In genomic region chr6:35717449-35718353, GRCh38 we compare ENCODE assay signal across 12 cellular contexts. TPM values are rescaled to one million over a fixed set of nuclear protein-coding genes. Genes with fewer than 3 reads are reported as not detected.
A peak's percentile ranks its signal among the peaks of the same experiment; 100 is the strongest.
DNase-seq lines count a peak whose midpoint lies in the region; ATAC-seq and TF ChIP-seq lines count a peak whose summit lies in the region.
"Had no signal": no experiment of that assay in that cellular context is flagged by ENCODE, and none has a peak within 500 bp of the region (broad histone marks: within the 10 kb centered on the region; RNA-seq: fewer than 3 reads in every experiment).

No MANE protein-coding gene starts in this region.

- H3K4me3 ChIP-seq in DND-41 (ENCODE audit: low read depth in 1 of 2, low read length in 2 of 2) (no peak overlapping the region), neural progenitor cell (no peak overlapping the region)

- H3K27me3 ChIP-seq in DND-41 (ENCODE audit: insufficient read depth, low read length, poor library complexity) (peaks cover 25% of the 10 kb centered on the region), neural progenitor cell (no peaks in the 10 kb centered on the region)

- peaks cover 24% of the 10 kb centered on the region for H3F3A ChIP-seq in neural progenitor cell (ENCODE audit: low read depth)

- H3K4me2 ChIP-seq in DND-41 (ENCODE audit: insufficient read depth, low read length) (no peak overlapping the region), neural progenitor cell (peak overlapping the region; percentile 36)

- H3K9ac ChIP-seq in DND-41 (ENCODE audit: low read depth, low read length), result no peak overlapping the region
- no peak overlapping the region for H3K9ac ChIP-seq in neural progenitor cell

- DNase-seq in DND-41, result no peak
- peak; percentile 38 to 40 for DNase-seq in Kasumi-1 (lab: John Stamatoyannopoulos, UW)
- no peak for DNase-seq in neural progenitor cell (ENCODE audit: low spot score)
- no peak for DNase-seq in NCI-H1048 (lab: John Stamatoyannopoulos, UW)
- no peak for DNase-seq in NCI-H774 (lab: John Stamatoyannopoulos, UW)
- DNase-seq: DMS153, NCI-H524 treated with DMSO at 0.1 percent for 48 hours, SW 1271 had no signal

- H3K79me2 ChIP-seq in DND-41 (ENCODE audit: insufficient read depth, low read length) (no peaks in the 10 kb centered on the region), neural progenitor cell (ENCODE audit: low read depth) (no peaks in the 10 kb centered on the region)

- no peak overlapping the region for H2AFZ ChIP-seq in DND-41 (ENCODE audit: low read depth, low read length)
- H2AFZ ChIP-seq in neural progenitor cell (replicated peaks), result peak overlapping the region; percentile 68

- H3K9me3 Mint-ChIP-seq in brain (peaks cover 0 to 3% (median 0%) of the 10 kb centered on the region in 5 experiments), neural progenitor cell (no peaks in the 10 kb centered on the region)

- H3K36me3 ChIP-seq in DND-41 (ENCODE audit: insufficient read depth, low read length) (no peaks in the 10 kb centered on the region), neural progenitor cell (no peaks in the 10 kb centered on the region)

- no peak for ATAC-seq in DND-41 (ENCODE audit: insufficient read depth, low read depth)
- no peak for ATAC-seq in activated CD4-positive, CD25-positive, alpha-beta regulatory T cell treated with anti-CD3 and anti-CD28 coated beads, Interleukin-2, amount 50 U/mL, for 24 hours
- no peak for ATAC-seq in HG02678 (IDR thresholded peaks at IDR 0.05; ENCODE audit: unreplicated experiment)
- ATAC-seq: left lobe of liver had no signal

- H3K27ac ChIP-seq in DND-41 (ENCODE audit: low read length), result peak overlapping the region; percentile 39; the same call in 1 of the 2 replicates
- no peak overlapping the region for H3K27ac ChIP-seq in neural progenitor cell

- peaks cover 3% of the 10 kb centered on the region for H3K27me3 Mint-ChIP-seq in brain
- H3K27me3 Mint-ChIP-seq in neural progenitor cell (ENCODE audit: insufficient read depth, low read depth), result peaks cover 5% of the 10 kb centered on the region

- peak overlapping the region in 3 of 5 experiments; percentile 53 to 99 (median 93) for H3K27ac Mint-ChIP-seq in brain
- H3K27ac Mint-ChIP-seq in neural progenitor cell, result peak overlapping the region; percentile 57

- H4K20me1 ChIP-seq in DND-41 (ENCODE audit: insufficient read depth, low read length), result peaks cover 16% of the 10 kb centered on the region
- H4K20me1 ChIP-seq in neural progenitor cell (ENCODE audit: low read depth), result no peaks in the 10 kb centered on the region

- H3K36me3 Mint-ChIP-seq in brain, result no peaks in the 10 kb centered on the region
- no peaks in the 10 kb centered on the region for H3K36me3 Mint-ChIP-seq in neural progenitor cell

- peaks cover 59% of the 10 kb centered on the region for H3K4me1 Mint-ChIP-seq in brain
- peaks cover 58% of the 10 kb centered on the region for H3K4me1 Mint-ChIP-seq in neural progenitor cell

- TF ChIP-seq CTCF in DND-41 (IDR thresholded peaks at IDR 0.05; ENCODE audit: borderline replicate concordance, extremely low read depth, low read length, poor library complexity, severe bottlenecking) (no peak), brain (conservative IDR thresholded peaks at IDR 0.05) (no peak), neural progenitor cell (IDR thresholded peaks at IDR 0.05) (no peak)

- H3K4me3 Mint-ChIP-seq in brain (peak overlapping the region in 2 of 5 experiments; percentile 24 to 58), neural progenitor cell (peak overlapping the region; percentile 62)

- H3K9me3 ChIP-seq in DND-41 (ENCODE audit: insufficient read depth, low read length, severe bottlenecking) (no peaks in the 10 kb centered on the region), neural progenitor cell (ENCODE audit: low read depth) (no peaks in the 10 kb centered on the region)

- H3K4me1 ChIP-seq in DND-41 (ENCODE audit: insufficient read depth, low read length), result peaks cover 42% of the 10 kb centered on the region
- H3K4me1 ChIP-seq in neural progenitor cell, result peaks cover 43% of the 10 kb centered on the region

RNA-seq across cellular contexts. Expression of gene ARMC12, which starts 19.1 kb away (rescaled TPM):
- polyA plus RNA-seq in brain (ENCODE audit: insufficient read depth, low read depth, low replicate concordance), result 0.68 TPM
- total RNA-seq in neural progenitor cell (ENCODE audit: low replicate concordance), result 1.0 and 1.9 TPM in 2 replicates

RNA-seq across cellular contexts. Expression of gene FKBP5, which starts 29.0 kb away (rescaled TPM):
- 20.2 TPM for polyA plus RNA-seq in brain (ENCODE audit: insufficient read depth, low read depth, low replicate concordance)
- total RNA-seq in neural progenitor cell (ENCODE audit: low replicate concordance), result 19.8 and 20.9 TPM in 2 replicates

RNA-seq across cellular contexts. Expression of gene CLPSL2, which starts 58.7 kb away (rescaled TPM):
- polyA plus RNA-seq in brain (ENCODE audit: insufficient read depth, low read depth, low replicate concordance), result 2.3 TPM
- total RNA-seq in neural progenitor cell (ENCODE audit: low replicate concordance), result 1.4 TPM in 1 of 2 replicates, not detected in the other
- total RNA-seq: left lobe of liver had no signal

Comparison
In these comparisons a context has a peak if more than half of its experiments do, and no peak if none do; other contexts are left out.
1. DNase-seq: peak in Kasumi-1 (2 of 2); none in DND-41 (single experiment), neural progenitor cell (single experiment), NCI-H1048 (single experiment) and NCI-H774 (single experiment).